Comparison of ENCODE assay signal across 22 cellular contexts in the genomic region with DNA sequence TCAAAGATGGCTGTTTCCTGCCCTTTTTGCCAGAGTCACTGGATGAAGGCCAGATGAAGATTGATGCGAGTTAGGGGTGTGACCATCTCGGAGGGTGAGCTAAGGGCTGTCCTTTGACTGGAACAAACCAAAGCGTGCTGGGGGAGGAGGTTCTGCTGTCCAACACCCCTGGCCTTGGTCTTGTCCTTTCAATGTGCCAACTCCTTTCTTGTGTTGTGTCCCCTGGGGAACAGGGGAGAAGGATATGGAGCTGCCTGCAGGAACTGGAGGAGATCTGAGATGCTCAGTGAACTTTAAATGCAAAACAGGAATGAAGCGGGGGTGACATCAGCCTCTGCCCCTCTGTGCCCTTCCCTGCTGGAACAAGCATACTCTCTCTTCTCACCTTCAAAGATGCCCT.
"Had no signal": no experiment of that assay in that cellular context is flagged by ENCODE, and none has a peak within 500 bp of the region (broad histone marks: within the 10 kb centered on the region; RNA-seq: fewer than 3 reads in every experiment).

No MANE protein-coding gene starts in this region.

- H3K79me2 ChIP-seq: hepatocyte had no signal

- H3K27me3 ChIP-seq: hepatocyte, left lung, testis, tibial nerve, upper lobe of right lung, vagina had no signal

- H3K4me1 ChIP-seq: esophagus squamous epithelium, left lung, psoas muscle, testis, tibial nerve, upper lobe of right lung, vagina had no signal

- H3K27ac ChIP-seq: epithelial cell of prostate, esophagus squamous epithelium, hepatocyte, left lung, psoas muscle, spleen, testis, tibial nerve, upper lobe of right lung, vagina had no signal

- DNase-seq: effector memory CD8-positive, alpha-beta T cell; esophagus squamous epithelium; foreskin melanocyte; kidney glomerular epithelial cell; left lung; mesenchymal stem cell; naive B cell; psoas muscle; retina; spleen; stimulated activated CD4-positive, alpha-beta T cell treated with anti-CD3 and anti-CD28 coated beads, Interleukin-15, amount 100 ng/mL, for 24 hours; stimulated activated CD4-positive, alpha-beta T cell treated with anti-CD3 and anti-CD28 coated beads, Interleukin-1b, Interleukin-23, amount 100 ng/mL, for 48 hours; stimulated activated CD4-positive, alpha-beta T cell treated with anti-CD3 and anti-CD28 coated beads, Interleukin-4, amount 100 ng/mL, for 4 hours; stimulated activated naive B cell treated with anti-CD40 and anti-IgM and Interleukin-4, amounts not matched to agents 10 μg/mL and 1 μg/mL and 100 μg/mL, for 72 hours; stimulated activated naive CD8-positive, alpha-beta T cell treated with anti-CD3 and anti-CD28 coated beads, Interleukin-15, amount 100 ng/mL, for 72 hours; testis; upper lobe of right lung had no signal

- H3K4me2 ChIP-seq: hepatocyte had no signal

- H3K4me3 ChIP-seq: esophagus squamous epithelium, hepatocyte, left lung, lung, psoas muscle, spleen, testis, tibial nerve, upper lobe of right lung, vagina had no signal

- H3K9me3 ChIP-seq: esophagus squamous epithelium, left lung, psoas muscle, testis, tibial nerve, upper lobe of right lung, vagina had no signal

- H3K36me3 ChIP-seq: esophagus squamous epithelium, left lung, spleen, tibial nerve, upper lobe of right lung, vagina had no signal
